7 cellular contexts compared by ENCODE assay signal in genomic region chr2:234483568-234484251, GRCh38.
A peak's percentile ranks its signal among the peaks of the same experiment; 100 is the strongest.
DNase-seq lines count a peak whose midpoint lies in the region; ATAC-seq lines count a peak whose summit lies in the region.

No MANE protein-coding gene starts in this region.

- peak; percentile 78 for DNase-seq in effector CD4-positive, alpha-beta T cell
- DNase-seq in stimulated activated CD4-positive, alpha-beta T cell treated with anti-CD3 and anti-CD28 coated beads, TNF-alpha, amount 100 ng/mL, for 4 hours (ENCODE audit: low read depth in 3 of 3) = peak in 2 of 3 experiments; percentile 42 to 59
- DNase-seq in epidermal melanocyte (ENCODE audit: insufficient read length, low spot score) = no peak

- ATAC-seq in GM19035 (IDR thresholded peaks at IDR 0.05; ENCODE audit: unreplicated experiment) (peak; percentile 72), HG03159 (IDR thresholded peaks at IDR 0.05; ENCODE audit: unreplicated experiment) (peak; percentile 66), HG03469 (IDR thresholded peaks at IDR 0.05; ENCODE audit: unreplicated experiment) (no peak)
- peak; percentile 74 to 76 for ATAC-seq in activated CD4-positive, CD25-positive, alpha-beta regulatory T cell treated with anti-CD3 and anti-CD28 coated beads, Interleukin-2, amount 50 U/mL, for 24 hours
